ENCODE assay signal across 12 cellular contexts in the genomic region with DNA sequence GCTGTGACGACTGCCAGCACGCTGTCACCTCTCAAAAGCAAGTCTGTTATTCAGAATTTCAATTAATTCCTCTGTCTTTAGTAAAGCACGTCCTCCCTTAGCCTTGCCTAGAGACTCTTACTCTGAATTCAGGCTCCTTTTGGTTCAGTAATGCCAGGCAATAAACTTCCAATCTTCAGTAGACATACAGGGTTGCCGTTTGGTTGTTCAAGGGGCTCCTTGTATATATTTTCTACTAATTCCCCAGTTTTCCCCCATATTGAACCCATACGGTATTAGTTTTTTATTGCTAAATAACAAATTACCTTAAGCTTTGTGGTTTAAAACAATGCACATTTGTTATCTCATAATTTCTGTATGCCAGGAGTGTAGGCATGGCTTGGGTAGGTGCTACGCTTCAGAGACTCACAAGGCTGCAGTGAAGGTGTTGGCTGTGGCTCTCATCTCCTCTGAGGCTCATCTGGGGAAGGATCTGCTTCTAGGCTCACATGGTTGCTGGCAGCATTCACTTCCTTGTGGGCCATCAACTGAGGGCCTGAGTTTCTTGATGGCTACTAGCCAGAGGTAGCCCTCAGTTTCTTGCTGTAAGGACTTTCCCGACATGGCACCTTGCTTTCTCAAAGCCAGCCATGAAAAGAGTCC. TPM values are rescaled to one million over a fixed set of nuclear protein-coding genes. Genes with fewer than 3 reads are reported as not detected.
DNase-seq lines count a peak whose midpoint lies in the region; ATAC-seq, FAIRE-seq and TF ChIP-seq lines count a peak whose summit lies in the region.
"Had no signal": no experiment of that assay in that cellular context is flagged by ENCODE, and none has a peak within 500 bp of the region (broad histone marks: within the 10 kb centered on the region; RNA-seq: fewer than 3 reads in every experiment).

No MANE protein-coding gene starts in this region.

- CTCF ChIA-PET in Panc1 (lab: Charles Lee) = no interaction called here

- in situ Hi-C loops in Panc1 (cut with HindIII; ENCODE audit: low pct_unique_long_range_greater_than_20kb, low sequenced_read_pairs) = no loop called here

- TF ChIP-seq CTCF in Panc1 (IDR thresholded peaks at IDR 0.05) = no peak
- no peak for TF ChIP-seq CTCF in epithelial cell of esophagus (IDR thresholded peaks at IDR 0.05; ENCODE audit: insufficient read depth, low read depth, low read length, missing control alignments)

- POLR2A ChIA-PET in Panc1 (lab: Charles Lee) = no interaction called here

- intact Hi-C loops in Panc1 (cut with micrococcal nuclease; ENCODE audit: unreplicated experiment) = no loop called here

- H3K27ac ChIP-seq in Panc1 (ENCODE audit: low read length) = no peak overlapping the region

- H3K4me1 ChIP-seq in Panc1 (ENCODE audit: control insufficient read depth, insufficient read depth, low read length) = peaks cover 4% of the 10 kb centered on the region; the same call in 1 of the 2 replicates

- no peaks in the 10 kb centered on the region for H3K9me3 ChIP-seq in Panc1 (ENCODE audit: control insufficient read depth, insufficient read depth, low read depth, low read length)

- TF ChIP-seq POLR2A in H54 (IDR thresholded peaks at IDR 0.05; ENCODE audit: low read depth, low read length) = no peak
- TF ChIP-seq POLR2A in GM12891 (IDR thresholded peaks at IDR 0.05; ENCODE audit: low read depth, low read length) = no peak

- no peaks in the 10 kb centered on the region for H3K36me3 ChIP-seq in Panc1 (ENCODE audit: control insufficient read depth, insufficient read depth, low read length)

- DNase-seq in DMS79 (lab: John Stamatoyannopoulos, UW) (peak; percentile 49), Panc1 (ENCODE audit: low read depth, low spot score) (no peak), epithelial cell of esophagus (ENCODE audit: low read depth) (no peak), skeletal muscle cell (ENCODE audit: low read depth) (no peak), H54 (ENCODE audit: insufficient read length, low spot score) (no peak), GM12891 (ENCODE audit: insufficient read length, low spot score) (no peak), NCI-H2081 (lab: John Stamatoyannopoulos, UW) (no peak), NCI-H187 treated with DMSO at 0.1 percent for 48 hours (lab: John Stamatoyannopoulos, UW) (no peak)
- DNase-seq: OCI-M1 had no signal

- peak; percentile 76; the same call in 1 of the 2 replicates for ATAC-seq in Panc1
- ATAC-seq: HCT116 had no signal

- H3K4me3 ChIP-seq in Panc1 (ENCODE audit: low read depth in 2 of 2, low read length in 2 of 2) (peak overlapping the region; percentile 40 to 58), epithelial cell of esophagus (ENCODE audit: low read length) (peak overlapping the region; percentile 18), skeletal muscle cell (ENCODE audit: low read depth, low read length) (peak overlapping the region; percentile 15)

- no peaks in the 10 kb centered on the region for H3K27me3 ChIP-seq in Panc1 (ENCODE audit: control insufficient read depth, insufficient read depth, low read length)

- no peak for FAIRE-seq in H54 (lab: Jason Lieb, UNC)
- FAIRE-seq in GM12891 (lab: Jason Lieb, UNC) = no peak

- no TSS peak for BruUV-seq in Panc1 (replicated peaks; lab: Mats Ljungman, UMichigan)

TF ChIP-seq in GM12891, 5 proteins besides CTCF, POLR2A, EP300 and RAD21:
- TF ChIP-seq TAF1 (IDR thresholded peaks at IDR 0.05; ENCODE audit: low read depth, low read length) (no peak), POU2F2 (IDR thresholded peaks at IDR 0.05; ENCODE audit: low read depth, low read length) (no peak), PAX5 (IDR thresholded peaks at IDR 0.05; ENCODE audit: insufficient read depth, low read length, severe bottlenecking) (no peak), SPI1 (IDR thresholded peaks at IDR 0.05; ENCODE audit: low read depth, low read length) (no peak), POLR2AphosphoS5 (IDR thresholded peaks at IDR 0.05; ENCODE audit: low read depth, low read length) (no peak)

RNA-seq across cellular contexts. Expression of a gene that starts 7.3 kb away (rescaled TPM):
- not detected for total RNA-seq in Panc1 (2021; ENCODE audit: unreplicated experiment)
- not detected for polyA plus RNA-seq in Panc1 (2012; ENCODE audit: insufficient read length)
- polyA plus RNA-seq in GM12891 (2012; ENCODE audit: low read depth, missing spikeins) = 24.6 TPM
- total RNA-seq: glomerular endothelial cell, skeletal muscle tissue had no signal

RNA-seq across cellular contexts. Expression of a gene that starts 20.5 kb away (rescaled TPM):
- 0.98 TPM for total RNA-seq in Panc1 (2021; ENCODE audit: unreplicated experiment)
- 0.22 TPM for polyA plus RNA-seq in Panc1 (2012; ENCODE audit: insufficient read length)
- 23.7 TPM for polyA plus RNA-seq in GM12891 (2012; ENCODE audit: low read depth, missing spikeins)
